Comparison of ENCODE assay signal across 2 cellular contexts in the genomic region with DNA sequence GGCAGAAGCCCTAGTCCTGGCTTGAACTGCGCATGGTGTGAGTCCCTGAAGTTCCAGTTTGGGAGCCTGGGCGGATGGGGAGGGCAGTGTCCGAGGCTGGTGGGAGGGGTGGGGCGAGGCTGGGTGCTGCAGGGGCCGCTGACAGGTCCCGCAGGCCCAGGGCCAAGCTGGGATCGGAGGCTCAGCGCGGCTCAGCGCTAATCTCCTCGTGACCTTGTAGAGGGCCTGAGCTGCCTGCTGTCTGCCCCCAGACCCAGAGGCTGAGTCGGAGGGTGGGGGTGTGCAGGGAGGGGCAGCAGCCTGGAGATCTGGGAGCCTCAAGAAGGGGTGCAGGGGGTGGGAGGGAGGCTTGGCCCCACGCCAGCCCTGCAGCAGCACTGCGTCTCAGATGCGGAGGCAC.
TF ChIP-seq lines count a peak whose summit lies in the region.

No MANE protein-coding gene starts in this region.

TF ChIP-seq in A549, 52 proteins besides CTCF, POLR2A, EP300 and RAD21:
- no peak for TF ChIP-seq KDM1A (IDR thresholded peaks at IDR 0.05; ENCODE audit: low read depth)
- TF ChIP-seq HDAC2 (IDR thresholded peaks at IDR 0.05), result no peak
- TF ChIP-seq, protein P1, sequence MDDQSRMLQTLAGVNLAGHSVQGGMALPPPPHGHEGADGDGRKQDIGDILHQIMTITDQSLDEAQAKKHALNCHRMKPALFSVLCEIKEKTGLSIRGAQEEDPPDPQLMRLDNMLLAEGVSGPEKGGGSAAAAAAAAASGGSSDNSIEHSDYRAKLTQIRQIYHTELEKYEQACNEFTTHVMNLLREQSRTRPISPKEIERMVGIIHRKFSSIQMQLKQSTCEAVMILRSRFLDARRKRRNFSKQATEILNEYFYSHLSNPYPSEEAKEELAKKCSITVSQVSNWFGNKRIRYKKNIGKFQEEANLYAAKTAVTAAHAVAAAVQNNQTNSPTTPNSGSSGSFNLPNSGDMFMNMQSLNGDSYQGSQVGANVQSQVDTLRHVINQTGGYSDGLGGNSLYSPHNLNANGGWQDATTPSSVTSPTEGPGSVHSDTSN (IDR thresholded peaks at IDR 0.05), result no peak
- TF ChIP-seq RCOR1 (IDR thresholded peaks at IDR 0.05; ENCODE audit: low read depth, low read length), result no peak
- no peak for TF ChIP-seq ZSCAN20 (CRISPR knock-in tag; IDR thresholded peaks at IDR 0.05)
- no peak for TF ChIP-seq HEYL (CRISPR knock-in tag; IDR thresholded peaks at IDR 0.05)
- TF ChIP-seq ZNF302 (CRISPR knock-in tag; IDR thresholded peaks at IDR 0.05), result no peak
- TF ChIP-seq CHD4 (IDR thresholded peaks at IDR 0.05; ENCODE audit: borderline replicate concordance), result no peak
- TF ChIP-seq ESRRA (IDR thresholded peaks at IDR 0.05; ENCODE audit: borderline replicate concordance, low read length), result no peak
- TF ChIP-seq CEBPB (IDR thresholded peaks at IDR 0.05), result no peak
- TF ChIP-seq, protein P2, sequence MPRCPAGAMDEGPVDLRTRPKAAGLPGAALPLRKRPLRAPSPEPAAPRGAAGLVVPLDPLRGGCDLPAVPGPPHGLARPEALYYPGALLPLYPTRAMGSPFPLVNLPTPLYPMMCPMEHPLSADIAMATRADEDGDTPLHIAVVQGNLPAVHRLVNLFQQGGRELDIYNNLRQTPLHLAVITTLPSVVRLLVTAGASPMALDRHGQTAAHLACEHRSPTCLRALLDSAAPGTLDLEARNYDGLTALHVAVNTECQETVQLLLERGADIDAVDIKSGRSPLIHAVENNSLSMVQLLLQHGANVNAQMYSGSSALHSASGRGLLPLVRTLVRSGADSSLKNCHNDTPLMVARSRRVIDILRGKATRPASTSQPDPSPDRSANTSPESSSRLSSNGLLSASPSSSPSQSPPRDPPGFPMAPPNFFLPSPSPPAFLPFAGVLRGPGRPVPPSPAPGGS (IDR thresholded peaks at IDR 0.05), result no peak
- no peak for TF ChIP-seq NR3C1 (IDR thresholded peaks at IDR 0.05)

TF ChIP-seq in H1, 55 proteins besides CTCF, POLR2A, EP300 and RAD21:
- TF ChIP-seq RXRA (IDR thresholded peaks at IDR 0.05; ENCODE audit: insufficient read depth, low read depth, low read length), result no peak
- TF ChIP-seq POU5F1 (IDR thresholded peaks at IDR 0.05; ENCODE audit: low read depth, low read length), result no peak
- TF ChIP-seq EGR1 (IDR thresholded peaks at IDR 0.05; ENCODE audit: borderline replicate concordance, low read depth, low read length), result no peak
- TF ChIP-seq NRF1 (IDR thresholded peaks at IDR 0.05; ENCODE audit: low read depth, low read length), result no peak
- TF ChIP-seq, protein P3, sequence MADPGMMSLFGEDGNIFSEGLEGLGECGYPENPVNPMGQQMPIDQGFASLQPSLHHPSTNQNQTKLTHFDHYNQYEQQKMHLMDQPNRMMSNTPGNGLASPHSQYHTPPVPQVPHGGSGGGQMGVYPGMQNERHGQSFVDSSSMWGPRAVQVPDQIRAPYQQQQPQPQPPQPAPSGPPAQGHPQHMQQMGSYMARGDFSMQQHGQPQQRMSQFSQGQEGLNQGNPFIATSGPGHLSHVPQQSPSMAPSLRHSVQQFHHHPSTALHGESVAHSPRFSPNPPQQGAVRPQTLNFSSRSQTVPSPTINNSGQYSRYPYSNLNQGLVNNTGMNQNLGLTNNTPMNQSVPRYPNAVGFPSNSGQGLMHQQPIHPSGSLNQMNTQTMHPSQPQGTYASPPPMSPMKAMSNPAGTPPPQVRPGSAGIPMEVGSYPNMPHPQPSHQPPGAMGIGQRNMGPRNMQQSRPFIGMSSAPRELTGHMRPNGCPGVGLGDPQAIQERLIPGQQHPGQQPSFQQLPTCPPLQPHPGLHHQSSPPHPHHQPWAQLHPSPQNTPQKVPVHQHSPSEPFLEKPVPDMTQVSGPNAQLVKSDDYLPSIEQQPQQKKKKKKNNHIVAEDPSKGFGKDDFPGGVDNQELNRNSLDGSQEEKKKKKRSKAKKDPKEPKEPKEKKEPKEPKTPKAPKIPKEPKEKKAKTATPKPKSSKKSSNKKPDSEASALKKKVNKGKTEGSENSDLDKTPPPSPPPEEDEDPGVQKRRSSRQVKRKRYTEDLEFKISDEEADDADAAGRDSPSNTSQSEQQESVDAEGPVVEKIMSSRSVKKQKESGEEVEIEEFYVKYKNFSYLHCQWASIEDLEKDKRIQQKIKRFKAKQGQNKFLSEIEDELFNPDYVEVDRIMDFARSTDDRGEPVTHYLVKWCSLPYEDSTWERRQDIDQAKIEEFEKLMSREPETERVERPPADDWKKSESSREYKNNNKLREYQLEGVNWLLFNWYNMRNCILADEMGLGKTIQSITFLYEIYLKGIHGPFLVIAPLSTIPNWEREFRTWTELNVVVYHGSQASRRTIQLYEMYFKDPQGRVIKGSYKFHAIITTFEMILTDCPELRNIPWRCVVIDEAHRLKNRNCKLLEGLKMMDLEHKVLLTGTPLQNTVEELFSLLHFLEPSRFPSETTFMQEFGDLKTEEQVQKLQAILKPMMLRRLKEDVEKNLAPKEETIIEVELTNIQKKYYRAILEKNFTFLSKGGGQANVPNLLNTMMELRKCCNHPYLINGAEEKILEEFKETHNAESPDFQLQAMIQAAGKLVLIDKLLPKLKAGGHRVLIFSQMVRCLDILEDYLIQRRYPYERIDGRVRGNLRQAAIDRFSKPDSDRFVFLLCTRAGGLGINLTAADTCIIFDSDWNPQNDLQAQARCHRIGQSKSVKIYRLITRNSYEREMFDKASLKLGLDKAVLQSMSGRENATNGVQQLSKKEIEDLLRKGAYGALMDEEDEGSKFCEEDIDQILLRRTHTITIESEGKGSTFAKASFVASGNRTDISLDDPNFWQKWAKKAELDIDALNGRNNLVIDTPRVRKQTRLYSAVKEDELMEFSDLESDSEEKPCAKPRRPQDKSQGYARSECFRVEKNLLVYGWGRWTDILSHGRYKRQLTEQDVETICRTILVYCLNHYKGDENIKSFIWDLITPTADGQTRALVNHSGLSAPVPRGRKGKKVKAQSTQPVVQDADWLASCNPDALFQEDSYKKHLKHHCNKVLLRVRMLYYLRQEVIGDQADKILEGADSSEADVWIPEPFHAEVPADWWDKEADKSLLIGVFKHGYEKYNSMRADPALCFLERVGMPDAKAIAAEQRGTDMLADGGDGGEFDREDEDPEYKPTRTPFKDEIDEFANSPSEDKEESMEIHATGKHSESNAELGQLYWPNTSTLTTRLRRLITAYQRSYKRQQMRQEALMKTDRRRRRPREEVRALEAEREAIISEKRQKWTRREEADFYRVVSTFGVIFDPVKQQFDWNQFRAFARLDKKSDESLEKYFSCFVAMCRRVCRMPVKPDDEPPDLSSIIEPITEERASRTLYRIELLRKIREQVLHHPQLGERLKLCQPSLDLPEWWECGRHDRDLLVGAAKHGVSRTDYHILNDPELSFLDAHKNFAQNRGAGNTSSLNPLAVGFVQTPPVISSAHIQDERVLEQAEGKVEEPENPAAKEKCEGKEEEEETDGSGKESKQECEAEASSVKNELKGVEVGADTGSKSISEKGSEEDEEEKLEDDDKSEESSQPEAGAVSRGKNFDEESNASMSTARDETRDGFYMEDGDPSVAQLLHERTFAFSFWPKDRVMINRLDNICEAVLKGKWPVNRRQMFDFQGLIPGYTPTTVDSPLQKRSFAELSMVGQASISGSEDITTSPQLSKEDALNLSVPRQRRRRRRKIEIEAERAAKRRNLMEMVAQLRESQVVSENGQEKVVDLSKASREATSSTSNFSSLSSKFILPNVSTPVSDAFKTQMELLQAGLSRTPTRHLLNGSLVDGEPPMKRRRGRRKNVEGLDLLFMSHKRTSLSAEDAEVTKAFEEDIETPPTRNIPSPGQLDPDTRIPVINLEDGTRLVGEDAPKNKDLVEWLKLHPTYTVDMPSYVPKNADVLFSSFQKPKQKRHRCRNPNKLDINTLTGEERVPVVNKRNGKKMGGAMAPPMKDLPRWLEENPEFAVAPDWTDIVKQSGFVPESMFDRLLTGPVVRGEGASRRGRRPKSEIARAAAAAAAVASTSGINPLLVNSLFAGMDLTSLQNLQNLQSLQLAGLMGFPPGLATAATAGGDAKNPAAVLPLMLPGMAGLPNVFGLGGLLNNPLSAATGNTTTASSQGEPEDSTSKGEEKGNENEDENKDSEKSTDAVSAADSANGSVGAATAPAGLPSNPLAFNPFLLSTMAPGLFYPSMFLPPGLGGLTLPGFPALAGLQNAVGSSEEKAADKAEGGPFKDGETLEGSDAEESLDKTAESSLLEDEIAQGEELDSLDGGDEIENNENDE (IDR thresholded peaks at IDR 0.05; ENCODE audit: insufficient replicate concordance, low read length), result no peak
- no peak for TF ChIP-seq TCF12 (IDR thresholded peaks at IDR 0.05; ENCODE audit: low read depth, low read length)
- no peak for TF ChIP-seq TEAD4 (IDR thresholded peaks at IDR 0.05; ENCODE audit: low read depth, low read length)
- no peak for TF ChIP-seq NANOG (IDR thresholded peaks at IDR 0.05; ENCODE audit: insufficient read depth, low read depth, low read length, poor library complexity, severe bottlenecking)
- TF ChIP-seq BRCA1 (IDR thresholded peaks at IDR 0.05; ENCODE audit: low read depth, low read length), result no peak
- no peak for TF ChIP-seq SP4 (IDR thresholded peaks at IDR 0.05; ENCODE audit: low read length)
